ENCODE assay signal across 7 cellular contexts in genomic region chr10:103668351-103669242, GRCh38.
DNase-seq lines count a peak whose midpoint lies in the region; ATAC-seq, FAIRE-seq and TF ChIP-seq lines count a peak whose summit lies in the region.

No MANE protein-coding gene starts in this region.

- H3K36me3 Mint-ChIP-seq in activated naive CD8-positive, alpha-beta T cell = peaks cover 2% of the 10 kb centered on the region

- no peaks in the 10 kb centered on the region for H3K27me3 Mint-ChIP-seq in activated naive CD8-positive, alpha-beta T cell

- H3K27ac Mint-ChIP-seq in activated naive CD8-positive, alpha-beta T cell = no peak overlapping the region

- TF ChIP-seq POLR2A in stomach (IDR thresholded peaks at IDR 0.05) = no peak

- intact Hi-C loops in kidney (cut with DNase I) (no loop called here), stomach (cut with DNase I; ENCODE audit: low total_unique reads) (no loop called here)

- H3K4me3 ChIP-seq in H7 (ENCODE audit: insufficient read depth, low read depth, low read length) (no peak overlapping the region), kidney (ENCODE audit: low read length in 2 of 2) (peak overlapping the region in 1 of 2 donors; percentile 50), stomach (peak overlapping the region in 3 of 4 donors; percentile 6 to 34 (median 18))

- H3K4me3 Mint-ChIP-seq in activated naive CD8-positive, alpha-beta T cell = peak overlapping the region; percentile 78

- H3K9ac ChIP-seq in kidney (ENCODE audit: low read length in 2 of 2) = no peak overlapping the region

- 9 to 30% (median 22%) methylated on average over 20 to 37 of the region's 37 CpGs for WGBS in stomach, 5 donors

- peak; percentile 67 for DNase-seq in H7
- peak; percentile 93 for DNase-seq in kidney
- peak; percentile 67 for DNase-seq in stomach
- DNase-seq in NCI-H748 treated with DMSO at 0.1 percent for 48 hours (lab: John Stamatoyannopoulos, UW) = no peak
- DNase-seq in ecto neural progenitor cell (ENCODE audit: low spot score) = no peak

- peak overlapping the region in 1 of 2 donors; percentile 7 for H3K27ac ChIP-seq in kidney (ENCODE audit: low read depth in 2 of 2, low read length in 2 of 2)
- peak overlapping the region in 4 of 5 donors; percentile 25 to 69 (median 57) for H3K27ac ChIP-seq in stomach

- H3K9me3 ChIP-seq in kidney (ENCODE audit: control insufficient read depth in 1 of 2, low read length in 2 of 2) (no peaks in the 10 kb centered on the region), stomach (no peaks in the 10 kb centered on the region)

- H3K4me1 ChIP-seq in kidney (ENCODE audit: control insufficient read depth in 1 of 2, insufficient read depth in 1 of 2, low read depth in 1 of 2, low read length in 2 of 2) (peaks cover 8 to 15% of the 10 kb centered on the region in 2 donors), stomach (peaks cover 19 to 47% (median 40%) of the 10 kb centered on the region in 4 donors)

- no peak for FAIRE-seq in kidney (lab: Jason Lieb, UNC)

- TF ChIP-seq CTCF in kidney (IDR thresholded peaks at IDR 0.05; ENCODE audit: borderline replicate concordance, extremely low read depth, insufficient read depth) (no peak), stomach (IDR thresholded peaks at IDR 0.05) (no peak)

- H3K36me3 ChIP-seq in H7 (replicated peaks; ENCODE audit: control insufficient read depth, insufficient read depth, low read length) (no peaks in the 10 kb centered on the region), kidney (ENCODE audit: control insufficient read depth in 1 of 2, insufficient read depth in 2 of 2, low read length in 2 of 2) (no peaks in the 10 kb centered on the region), stomach (no peaks in the 10 kb centered on the region)

- H3K27me3 ChIP-seq in H7 (ENCODE audit: control insufficient read depth, insufficient read depth, low read length) (no peaks in the 10 kb centered on the region), stomach (no peaks in the 10 kb centered on the region)

- no peak for ATAC-seq in GM18861 (IDR thresholded peaks at IDR 0.05; ENCODE audit: unreplicated experiment)

- no peak for TF ChIP-seq EP300 in stomach (IDR thresholded peaks at IDR 0.05)

- H3K4me1 Mint-ChIP-seq in activated naive CD8-positive, alpha-beta T cell (ENCODE audit: low read depth) = peaks cover 17% of the 10 kb centered on the region

- H3K9me3 Mint-ChIP-seq in activated naive CD8-positive, alpha-beta T cell (ENCODE audit: low read depth) = no peaks in the 10 kb centered on the region

Comparison
In these comparisons a context has a peak if more than half of its experiments do, and no peak if none do; other contexts are left out.
1. DNase-seq: peak in H7 (single experiment), kidney (single experiment) and stomach (single experiment); none in NCI-H748 treated with DMSO at 0.1 percent for 48 hours (single experiment) and ecto neural progenitor cell (single experiment).